Comparison of ENCODE assay signal across 9 cellular contexts in the genomic region with DNA sequence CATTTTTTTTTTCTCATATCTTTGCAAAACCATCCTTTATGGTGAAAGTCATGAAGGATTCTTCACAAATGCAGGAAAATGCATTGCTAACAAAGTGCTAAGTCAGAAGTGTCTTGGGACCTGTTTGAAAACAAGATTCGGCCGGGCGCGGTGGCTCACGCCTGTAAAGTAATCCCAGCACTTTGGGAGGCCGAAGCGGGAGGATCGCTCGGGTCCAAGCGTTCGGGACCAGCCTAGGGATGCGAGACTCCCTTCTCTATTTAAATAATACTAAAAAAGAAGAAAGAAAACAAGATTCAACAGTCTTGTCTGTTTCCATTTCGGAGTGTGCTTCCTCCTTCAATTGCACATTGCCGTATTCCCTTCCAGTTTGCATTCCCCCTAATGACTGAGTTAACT. TPM values are rescaled to one million over a fixed set of nuclear protein-coding genes. Genes with fewer than 3 reads are reported as not detected.
DNase-seq lines count a peak whose midpoint lies in the region; ATAC-seq and TF ChIP-seq lines count a peak whose summit lies in the region.
"Had no signal": no experiment of that assay in that cellular context is flagged by ENCODE, and none has a peak within 500 bp of the region (broad histone marks: within the 10 kb centered on the region; RNA-seq: fewer than 3 reads in every experiment).

No MANE protein-coding gene starts in this region.

- H3K36me3 Mint-ChIP-seq in GM23338 (ENCODE audit: low read depth) (no peaks in the 10 kb centered on the region), T-helper 17 cell (ENCODE audit: low read depth) (no peaks in the 10 kb centered on the region)

- H3K79me2 ChIP-seq in GM23338 (replicated peaks; ENCODE audit: insufficient read depth): peaks cover 16% of the 10 kb centered on the region; the same call in 1 of the 2 replicates

- H3F3A ChIP-seq in GM23338 (replicated peaks; ENCODE audit: low read depth): no peaks in the 10 kb centered on the region

- H3K4me3 ChIP-seq in GM23338 (peak overlapping the region; percentile 94), foreskin fibroblast (ENCODE audit: low read depth in 1 of 2, low read length in 2 of 2) (peak overlapping the region; percentile 95 to 97), skeletal muscle cell (ENCODE audit: low read depth, low read length) (peak overlapping the region; percentile 92)

- peak overlapping the region; percentile 93 for H3K4me3 Mint-ChIP-seq in GM23338
- peak overlapping the region; percentile 91 for H3K4me3 Mint-ChIP-seq in T-helper 17 cell

- H3K4me1 Mint-ChIP-seq in GM23338: no peaks in the 10 kb centered on the region; the same call in 1 of the 3 replicates
- peaks cover 11% of the 10 kb centered on the region for H3K4me1 Mint-ChIP-seq in T-helper 17 cell

- ATAC-seq in GM23338 (no peak), T-helper 17 cell (no peak), HG02981 (IDR thresholded peaks at IDR 0.05; ENCODE audit: unreplicated experiment) (no peak)

- peak overlapping the region; percentile 98 for H3K4me2 ChIP-seq in GM23338

- H2AFZ ChIP-seq in GM23338: peak overlapping the region; percentile 89

- no peaks in the 10 kb centered on the region for H3K9me2 ChIP-seq in GM23338 (ENCODE audit: insufficient read depth)

- H3K27ac ChIP-seq in GM23338 (ENCODE audit: low read depth): no peak overlapping the region

- H3K9me3 ChIP-seq in T-helper 17 cell (ENCODE audit: control insufficient read depth, low read length, poor library complexity, severe bottlenecking): no peaks in the 10 kb centered on the region

- no peak overlapping the region for H3K27ac Mint-ChIP-seq in GM23338
- peak overlapping the region; percentile 82 for H3K27ac Mint-ChIP-seq in T-helper 17 cell

- peak; percentile 10 for DNase-seq in GM23338 (ENCODE audit: low spot score)
- no peak for DNase-seq in T-helper 17 cell
- peak in 1 of 2 donors; percentile 12 for DNase-seq in foreskin fibroblast
- DNase-seq in skeletal muscle cell (ENCODE audit: low read depth): no peak
- DNase-seq in NCI-H2171 (lab: John Stamatoyannopoulos, UW): no peak
- no peak for DNase-seq in NCI-H128 (lab: John Stamatoyannopoulos, UW; ENCODE audit: unreplicated experiment)
- no peak for DNase-seq in NCI-H2081 treated with DMSO at 0.1 percent for 48 hours (lab: John Stamatoyannopoulos, UW)

- peaks cover 15% of the 10 kb centered on the region; the same call in 1 of the 2 replicates for H4K20me1 ChIP-seq in GM23338 (replicated peaks; ENCODE audit: insufficient read depth)

- H3K36me3 ChIP-seq in GM23338 (ENCODE audit: insufficient read depth): no peaks in the 10 kb centered on the region

- no peaks in the 10 kb centered on the region for H3K27me3 ChIP-seq in GM23338 (ENCODE audit: insufficient read depth)

- H3K27me3 Mint-ChIP-seq in GM23338 (ENCODE audit: insufficient read depth, low read depth, poor library complexity) (peaks cover 11% of the 10 kb centered on the region), T-helper 17 cell (no peaks in the 10 kb centered on the region)

- TF ChIP-seq CTCF in GM23338 (conservative IDR thresholded peaks at IDR 0.05; ENCODE audit: low read depth in 2 of 2): no peak
- TF ChIP-seq CTCF in foreskin fibroblast (IDR thresholded peaks at IDR 0.05; ENCODE audit: low read depth, low read length): no peak

- no peaks in the 10 kb centered on the region for H3K9me3 Mint-ChIP-seq in GM23338

- 0 out of 2 replicates have a peak, but pooled peaks cover 3% of the 10 kb centered on the region for H3K4me1 ChIP-seq in GM23338 (ENCODE audit: insufficient read depth)

TF ChIP-seq in GM23338, 12 proteins besides CTCF, POLR2A, EP300 and RAD21 (continues in another document):
- TF ChIP-seq JUNB (IDR thresholded peaks at IDR 0.05; ENCODE audit: unreplicated experiment) (no peak), CREB1 (CRISPR knock-in tag; IDR thresholded peaks at IDR 0.05; ENCODE audit: low read depth) (no peak), POLR2AphosphoS5 (IDR thresholded peaks at IDR 0.05; ENCODE audit: low read depth) (no peak), ZNF114 (CRISPR knock-in tag; IDR thresholded peaks at IDR 0.05) (no peak), ZNF331 (CRISPR knock-in tag; IDR thresholded peaks at IDR 0.05; ENCODE audit: low read depth) (no peak), EZH2phosphoT487 (IDR thresholded peaks at IDR 0.05; ENCODE audit: unreplicated experiment) (no peak), EZH2 (IDR thresholded peaks at IDR 0.05; ENCODE audit: low read depth, unreplicated experiment) (no peak), NANOG (IDR thresholded peaks at IDR 0.05; ENCODE audit: borderline replicate concordance) (no peak)
- TF ChIP-seq, protein P1, sequence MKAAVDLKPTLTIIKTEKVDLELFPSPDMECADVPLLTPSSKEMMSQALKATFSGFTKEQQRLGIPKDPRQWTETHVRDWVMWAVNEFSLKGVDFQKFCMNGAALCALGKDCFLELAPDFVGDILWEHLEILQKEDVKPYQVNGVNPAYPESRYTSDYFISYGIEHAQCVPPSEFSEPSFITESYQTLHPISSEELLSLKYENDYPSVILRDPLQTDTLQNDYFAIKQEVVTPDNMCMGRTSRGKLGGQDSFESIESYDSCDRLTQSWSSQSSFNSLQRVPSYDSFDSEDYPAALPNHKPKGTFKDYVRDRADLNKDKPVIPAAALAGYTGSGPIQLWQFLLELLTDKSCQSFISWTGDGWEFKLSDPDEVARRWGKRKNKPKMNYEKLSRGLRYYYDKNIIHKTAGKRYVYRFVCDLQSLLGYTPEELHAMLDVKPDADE (IDR thresholded peaks at IDR 0.05): no peak
- TF ChIP-seq, protein P2, sequence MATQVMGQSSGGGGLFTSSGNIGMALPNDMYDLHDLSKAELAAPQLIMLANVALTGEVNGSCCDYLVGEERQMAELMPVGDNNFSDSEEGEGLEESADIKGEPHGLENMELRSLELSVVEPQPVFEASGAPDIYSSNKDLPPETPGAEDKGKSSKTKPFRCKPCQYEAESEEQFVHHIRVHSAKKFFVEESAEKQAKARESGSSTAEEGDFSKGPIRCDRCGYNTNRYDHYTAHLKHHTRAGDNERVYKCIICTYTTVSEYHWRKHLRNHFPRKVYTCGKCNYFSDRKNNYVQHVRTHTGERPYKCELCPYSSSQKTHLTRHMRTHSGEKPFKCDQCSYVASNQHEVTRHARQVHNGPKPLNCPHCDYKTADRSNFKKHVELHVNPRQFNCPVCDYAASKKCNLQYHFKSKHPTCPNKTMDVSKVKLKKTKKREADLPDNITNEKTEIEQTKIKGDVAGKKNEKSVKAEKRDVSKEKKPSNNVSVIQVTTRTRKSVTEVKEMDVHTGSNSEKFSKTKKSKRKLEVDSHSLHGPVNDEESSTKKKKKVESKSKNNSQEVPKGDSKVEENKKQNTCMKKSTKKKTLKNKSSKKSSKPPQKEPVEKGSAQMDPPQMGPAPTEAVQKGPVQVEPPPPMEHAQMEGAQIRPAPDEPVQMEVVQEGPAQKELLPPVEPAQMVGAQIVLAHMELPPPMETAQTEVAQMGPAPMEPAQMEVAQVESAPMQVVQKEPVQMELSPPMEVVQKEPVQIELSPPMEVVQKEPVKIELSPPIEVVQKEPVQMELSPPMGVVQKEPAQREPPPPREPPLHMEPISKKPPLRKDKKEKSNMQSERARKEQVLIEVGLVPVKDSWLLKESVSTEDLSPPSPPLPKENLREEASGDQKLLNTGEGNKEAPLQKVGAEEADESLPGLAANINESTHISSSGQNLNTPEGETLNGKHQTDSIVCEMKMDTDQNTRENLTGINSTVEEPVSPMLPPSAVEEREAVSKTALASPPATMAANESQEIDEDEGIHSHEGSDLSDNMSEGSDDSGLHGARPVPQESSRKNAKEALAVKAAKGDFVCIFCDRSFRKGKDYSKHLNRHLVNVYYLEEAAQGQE (IDR thresholded peaks at IDR 0.05; ENCODE audit: unreplicated experiment): no peak

RNA-seq across cellular contexts. Expression of a gene that starts 0.8 kb away (rescaled TPM):
- 2.5 and 4.7 TPM in 2 replicates for total RNA-seq in GM23338 (2014; rRNA removed; shearing (Covaris generic))
- 4.1 and 4.6 TPM in 2 replicates for polyA plus RNA-seq in GM23338 (2016; fragmentation: Nextera tagmentation; extraction: Ambion mirVana)
- 1 to 10 TPM; 3.9 to 4.9 TPM for total RNA-seq in T-helper 17 cell

RNA-seq across cellular contexts. Expression of a gene that starts 8.1 kb away (rescaled TPM):
- total RNA-seq in GM23338 (2014; rRNA removed; shearing (Covaris generic)): 22.8 and 25.2 TPM in 2 replicates
- 24.4 and 24.6 TPM in 2 replicates for polyA plus RNA-seq in GM23338 (2016; fragmentation: Nextera tagmentation; extraction: Ambion mirVana)
- 10 to 100 TPM; 14.4 to 15.1 TPM for total RNA-seq in T-helper 17 cell

RNA-seq across cellular contexts. Expression of a gene that starts 16.9 kb away (rescaled TPM):
- total RNA-seq in GM23338 (2014; rRNA removed; shearing (Covaris generic)): 8.7 and 13.8 TPM in 2 replicates
- 8.0 and 12.4 TPM in 2 replicates for polyA plus RNA-seq in GM23338 (2016; fragmentation: Nextera tagmentation; extraction: Ambion mirVana)
- total RNA-seq in T-helper 17 cell: not detected
- total RNA-seq: ureter had no signal

RNA-seq across cellular contexts. Expression of a gene that starts 33.1 kb away (rescaled TPM):
- total RNA-seq in GM23338 (2014; rRNA removed; shearing (Covaris generic)): 15.6 and 19.1 TPM in 2 replicates
- polyA plus RNA-seq in GM23338 (2016; fragmentation: Nextera tagmentation; extraction: Ambion mirVana): 9.8 and 9.9 TPM in 2 replicates
- not detected for total RNA-seq in T-helper 17 cell
- total RNA-seq: ureter had no signal

RNA-seq across cellular contexts. Expression of a gene that starts 51.2 kb away (rescaled TPM):
- total RNA-seq in GM23338 (2014; rRNA removed; shearing (Covaris generic)): 119 and 120 TPM in 2 replicates
- polyA plus RNA-seq in GM23338 (2016; fragmentation: Nextera tagmentation; extraction: Ambion mirVana): 139 and 145 TPM in 2 replicates
- total RNA-seq in T-helper 17 cell: 10 to 100 TPM; 44.9 to 53.0 TPM
